ENCODE assay signal across 12 cellular contexts in genomic region chr1:155137550-155137949, GRCh38. TPM values are rescaled to one million over a fixed set of nuclear protein-coding genes. Genes with fewer than 3 reads are reported as not detected.
DNase-seq lines count a peak whose midpoint lies in the region; ATAC-seq and TF ChIP-seq lines count a peak whose summit lies in the region.
"Had no signal": no experiment of that assay in that cellular context is flagged by ENCODE, and none has a peak within 500 bp of the region (broad histone marks: within the 10 kb centered on the region; RNA-seq: fewer than 3 reads in every experiment).

No MANE protein-coding gene starts in this region.

- WGBS in aorta, 2 donors, result 84 to 86% methylated on average over 5 of the region's 5 CpGs

- no peak for ATAC-seq in central memory CD8-positive, alpha-beta T cell (replicated peaks; ENCODE audit: extremely low read depth, poor library complexity, severe bottlenecking)
- no peak for ATAC-seq in aorta (ENCODE audit: low FRiP score)

- no peaks in the 10 kb centered on the region for H3K27me3 ChIP-seq in DOHH2 (ENCODE audit: control insufficient read depth, low read length)
- H3K27me3 ChIP-seq in OCI-LY1 (ENCODE audit: insufficient read depth, low read length), result peaks cover 4% of the 10 kb centered on the region; the same call in 1 of the 2 replicates
- no peaks in the 10 kb centered on the region for H3K27me3 ChIP-seq in aorta (ENCODE audit: control insufficient read depth in 1 of 2, insufficient read depth in 2 of 2, low read length in 1 of 2)
- H3K27me3 ChIP-seq: MG63 had no signal

- no peak for DNase-seq in central memory CD8-positive, alpha-beta T cell (ENCODE audit: low spot score in 2 of 2)
- DNase-seq in neural crest cell (ENCODE audit: low read depth, low spot score), result no peak
- DNase-seq in NCI-H510A treated with DMSO at 0.1 percent for 48 hours (lab: John Stamatoyannopoulos, UW), result no peak
- DNase-seq in stimulated activated CD4-positive, alpha-beta T cell treated with anti-CD3 and anti-CD28 coated beads, Interleukin-2, amount 100 ng/mL, for 24 hours, result no peak
- no peak for DNase-seq in aorta
- DNase-seq: EL, GM23248, MG63, NCI-H446 had no signal

- H3K4me1 ChIP-seq in DOHH2 (ENCODE audit: control insufficient read depth, low read length) (peaks cover 41% of the 10 kb centered on the region), OCI-LY1 (ENCODE audit: insufficient read depth, low read length, severe bottlenecking) (peaks cover 34% of the 10 kb centered on the region), aorta (ENCODE audit: control insufficient read depth in 1 of 2, insufficient read depth in 2 of 2, low read length in 2 of 2) (no peaks in the 10 kb centered on the region)

- no peak overlapping the region for H3K9ac ChIP-seq in OCI-LY1 (ENCODE audit: low read length)

- H4K20me1 ChIP-seq in DOHH2 (ENCODE audit: control insufficient read depth, insufficient read depth, low read depth, low read length) (no peaks in the 10 kb centered on the region), OCI-LY1 (ENCODE audit: insufficient read depth, low read length) (no peaks in the 10 kb centered on the region)

- H3K27ac ChIP-seq in DOHH2 (ENCODE audit: low read depth, low read length) (peak overlapping the region; percentile 78), OCI-LY1 (ENCODE audit: low read depth, low read length, poor library complexity, severe bottlenecking) (peak overlapping the region; percentile 75), aorta (ENCODE audit: low read depth in 1 of 2, low read length in 2 of 2) (no peak overlapping the region)

- peaks cover 48% of the 10 kb centered on the region for H3K79me2 ChIP-seq in DOHH2 (ENCODE audit: control insufficient read depth, low read length)
- no peaks in the 10 kb centered on the region for H3K79me2 ChIP-seq in OCI-LY1 (ENCODE audit: insufficient read depth, low read length)

- H3K36me3 Mint-ChIP-seq in central memory CD8-positive, alpha-beta T cell (ENCODE audit: insufficient read depth), result peaks cover 9% of the 10 kb centered on the region
- H3K36me3 Mint-ChIP-seq in neural crest cell (ENCODE audit: low read depth), result peaks cover 6% of the 10 kb centered on the region

- H3K36me3 ChIP-seq in DOHH2 (ENCODE audit: control insufficient read depth, low read length), result peaks cover 34% of the 10 kb centered on the region
- H3K36me3 ChIP-seq in OCI-LY1 (ENCODE audit: insufficient read depth, low read length), result no peaks in the 10 kb centered on the region
- no peaks in the 10 kb centered on the region for H3K36me3 ChIP-seq in aorta (ENCODE audit: control insufficient read depth in 1 of 2, insufficient read depth in 2 of 2, low read length in 1 of 2)

- H3K9me2 ChIP-seq in DOHH2 (replicated peaks; ENCODE audit: control insufficient read depth, low read length), result no peaks in the 10 kb centered on the region
- H3K9me2 ChIP-seq in OCI-LY1 (ENCODE audit: low read depth, low read length), result no peaks in the 10 kb centered on the region

- no peaks in the 10 kb centered on the region for H3K27me3 Mint-ChIP-seq in central memory CD8-positive, alpha-beta T cell
- H3K27me3 Mint-ChIP-seq in neural crest cell (ENCODE audit: low read depth), result peaks cover 20% of the 10 kb centered on the region

- H3K4me2 ChIP-seq in DOHH2 (ENCODE audit: low read length) (peak overlapping the region; percentile 98), OCI-LY1 (ENCODE audit: low read length) (peak overlapping the region; percentile 86; the same call in 1 of the 2 replicates)

- H3K4me3 Mint-ChIP-seq in central memory CD8-positive, alpha-beta T cell, result peak overlapping the region; percentile 99
- H3K4me3 Mint-ChIP-seq in neural crest cell, result peak overlapping the region; percentile 99

- H3K4me3 ChIP-seq in DOHH2 (ENCODE audit: low read length), result peak overlapping the region; percentile 89
- no peak overlapping the region for H3K4me3 ChIP-seq in OCI-LY1 (ENCODE audit: low read depth, low read length, poor library complexity, severe bottlenecking)
- no peak overlapping the region for H3K4me3 ChIP-seq in aorta (ENCODE audit: low read length in 2 of 2)
- H3K4me3 ChIP-seq: mucosa of descending colon had no signal

- H3K9me3 Mint-ChIP-seq in central memory CD8-positive, alpha-beta T cell, result no peaks in the 10 kb centered on the region
- H3K9me3 Mint-ChIP-seq in neural crest cell, result peaks cover 2% of the 10 kb centered on the region

- peaks cover 42% of the 10 kb centered on the region for H3K4me1 Mint-ChIP-seq in central memory CD8-positive, alpha-beta T cell
- H3K4me1 Mint-ChIP-seq in neural crest cell, result peaks cover 60% of the 10 kb centered on the region

- intact Hi-C loops in aorta (cut with DNase I), result no loop called here

- TF ChIP-seq CTCF in DOHH2 (IDR thresholded peaks at IDR 0.05; ENCODE audit: low read depth, low read length, poor library complexity, severe bottlenecking), result no peak
- TF ChIP-seq CTCF in OCI-LY1 (IDR thresholded peaks at IDR 0.05; ENCODE audit: low read length), result no peak
- no peak for TF ChIP-seq CTCF in neural crest cell (conservative IDR thresholded peaks at IDR 0.05)

- no peak overlapping the region for H2AFZ ChIP-seq in OCI-LY1 (ENCODE audit: low read length)

- H3K27ac Mint-ChIP-seq in central memory CD8-positive, alpha-beta T cell (ENCODE audit: low read depth), result no peak overlapping the region
- no peak overlapping the region for H3K27ac Mint-ChIP-seq in neural crest cell (ENCODE audit: unreplicated experiment)

- H3F3A ChIP-seq in DOHH2 (ENCODE audit: control insufficient read depth, insufficient read depth) (peaks cover 16% of the 10 kb centered on the region), OCI-LY1 (ENCODE audit: insufficient read depth, low read length) (0 out of 2 replicates have a peak, but pooled peaks cover 3% of the 10 kb centered on the region)

- H3K9me3 ChIP-seq in DOHH2 (ENCODE audit: control insufficient read depth, insufficient read depth, low read length) (no peaks in the 10 kb centered on the region), OCI-LY1 (ENCODE audit: low read length) (peaks cover 5% of the 10 kb centered on the region; the same call in 1 of the 2 replicates), aorta (ENCODE audit: control insufficient read depth, low read length) (no peaks in the 10 kb centered on the region)
- H3K9me3 ChIP-seq: MG63, mucosa of descending colon had no signal

RNA-seq across cellular contexts. Expression of gene SLC50A1, which starts 1.9 kb away (rescaled TPM):
- total RNA-seq in neural crest cell, result 23.2 and 25.1 TPM in 2 replicates
- total RNA-seq in aorta, result 10 to 100 TPM; 19.8 to 26.8 TPM
- 10 to 100 TPM; 22.7 to 28.2 TPM for polyA plus RNA-seq in aorta

RNA-seq across cellular contexts. Expression of gene DPM3, which starts 2.8 kb away (rescaled TPM):
- 77.7 and 80.0 TPM in 2 replicates for total RNA-seq in neural crest cell
- total RNA-seq in aorta, result 10 to 100 TPM; 42.4 to 52.4 TPM
- polyA plus RNA-seq in aorta, result 100 to 1,000 TPM; 162 to 200 TPM

RNA-seq across cellular contexts. Expression of gene EFNA1, which starts 9.9 kb away (rescaled TPM):
- 0.50 and 0.77 TPM in 2 replicates for total RNA-seq in neural crest cell
- 10 to 100 TPM; 18.9 to 49.1 TPM for total RNA-seq in aorta
- 10 to 100 TPM in 1 of 2 donors, 1 to 10 TPM in 1; 7.1 to 12.1 TPM for polyA plus RNA-seq in aorta
- total RNA-seq: GM23248 had no signal
- polyA plus RNA-seq: GM23248 had no signal

RNA-seq across cellular contexts. Expression of gene KRTCAP2, which starts 35.6 kb away (rescaled TPM):
- total RNA-seq in neural crest cell, result 125 and 152 TPM in 2 replicates
- total RNA-seq in aorta, result 100 to 1,000 TPM; 136 to 143 TPM
- polyA plus RNA-seq in aorta, result 100 to 1,000 TPM; 179 to 255 TPM

RNA-seq across cellular contexts. Expression of gene TRIM46, which starts 36.1 kb away (rescaled TPM):
- total RNA-seq in neural crest cell (9.8 and 10.0 TPM in 2 replicates), aorta (1 to 10 TPM; 1.6 to 3.4 TPM)
- polyA plus RNA-seq in aorta, result 1 to 10 TPM in 1 of 2 donors, under 1 TPM in 1; 0.50 to 2.1 TPM

Comparison
In these comparisons a context has a peak if more than half of its experiments do, and no peak if none do; other contexts are left out.
1. H3K27ac ChIP-seq: peak in DOHH2 (single experiment) and OCI-LY1 (single experiment); none in aorta (0 of 2).
2. RNA of gene EFNA1, which starts 9.9 kb away (total RNA-seq): 18.9 to 49.1 TPM in aorta; 0.50 to 0.77 TPM in neural crest cell; every median in the first group is over 10 times any median in the second.